1 cellular context compared by ENCODE assay signal in the genomic region with DNA sequence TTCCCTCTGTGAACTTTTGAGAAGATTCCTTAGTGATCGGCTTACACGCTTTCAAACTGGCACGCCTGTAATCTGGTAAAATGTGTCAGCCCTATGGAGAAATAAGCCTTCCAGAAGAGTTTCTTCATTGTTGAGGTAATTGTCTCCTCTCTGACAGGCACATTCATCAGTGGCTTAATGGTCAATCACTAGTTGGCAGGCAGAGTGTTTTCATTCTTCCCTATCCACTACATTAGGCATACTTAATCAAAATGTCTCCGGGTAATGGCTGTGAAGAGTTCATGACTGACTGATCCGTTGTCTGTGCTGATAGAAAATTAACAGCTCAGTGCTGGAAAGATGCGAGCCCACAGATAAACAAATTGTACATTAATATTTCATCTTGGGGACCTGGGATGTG.
TF ChIP-seq lines count a peak whose summit lies in the region.

No MANE protein-coding gene starts in this region.

TF ChIP-seq in SK-N-SH, 30 proteins besides CTCF, POLR2A, EP300 and RAD21 (continued from another document):
- TF ChIP-seq, protein P1, sequence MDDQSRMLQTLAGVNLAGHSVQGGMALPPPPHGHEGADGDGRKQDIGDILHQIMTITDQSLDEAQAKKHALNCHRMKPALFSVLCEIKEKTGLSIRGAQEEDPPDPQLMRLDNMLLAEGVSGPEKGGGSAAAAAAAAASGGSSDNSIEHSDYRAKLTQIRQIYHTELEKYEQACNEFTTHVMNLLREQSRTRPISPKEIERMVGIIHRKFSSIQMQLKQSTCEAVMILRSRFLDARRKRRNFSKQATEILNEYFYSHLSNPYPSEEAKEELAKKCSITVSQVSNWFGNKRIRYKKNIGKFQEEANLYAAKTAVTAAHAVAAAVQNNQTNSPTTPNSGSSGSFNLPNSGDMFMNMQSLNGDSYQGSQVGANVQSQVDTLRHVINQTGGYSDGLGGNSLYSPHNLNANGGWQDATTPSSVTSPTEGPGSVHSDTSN (IDR thresholded peaks at IDR 0.05) = 0 out of 2 replicates have a peak, but pooled peaks have one; percentile 10
- TF ChIP-seq REST (IDR thresholded peaks at IDR 0.05; ENCODE audit: low read depth, low read length) (no peak), GABPA (IDR thresholded peaks at IDR 0.05; ENCODE audit: low read depth) (no peak), GATA2 (CRISPR knock-in tag; IDR thresholded peaks at IDR 0.05) (peak; percentile 58), ELF1 (IDR thresholded peaks at IDR 0.05) (no peak), NFIC (IDR thresholded peaks at IDR 0.05; ENCODE audit: borderline replicate concordance) (no peak), MEF2A (IDR thresholded peaks at IDR 0.05; ENCODE audit: borderline replicate concordance, low read depth) (no peak), RFX5 (IDR thresholded peaks at IDR 0.05; ENCODE audit: low read length) (peak; percentile 70; the same call in 1 of the 2 replicates), NRF1 (IDR thresholded peaks at IDR 0.05; ENCODE audit: low read depth, low read length) (no peak), FOSL2 (IDR thresholded peaks at IDR 0.05; ENCODE audit: borderline replicate concordance, low read depth) (no peak), TAF1 (IDR thresholded peaks at IDR 0.05; ENCODE audit: borderline replicate concordance, low read depth, low read length) (no peak), FOXM1 (IDR thresholded peaks at IDR 0.05; ENCODE audit: low read depth) (no peak)
- TF ChIP-seq, protein P2, sequence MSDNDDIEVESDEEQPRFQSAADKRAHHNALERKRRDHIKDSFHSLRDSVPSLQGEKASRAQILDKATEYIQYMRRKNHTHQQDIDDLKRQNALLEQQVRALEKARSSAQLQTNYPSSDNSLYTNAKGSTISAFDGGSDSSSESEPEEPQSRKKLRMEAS (IDR thresholded peaks at IDR 0.05; ENCODE audit: low read depth) = no peak
